1 cellular context compared by ENCODE assay signal in the genomic region with DNA sequence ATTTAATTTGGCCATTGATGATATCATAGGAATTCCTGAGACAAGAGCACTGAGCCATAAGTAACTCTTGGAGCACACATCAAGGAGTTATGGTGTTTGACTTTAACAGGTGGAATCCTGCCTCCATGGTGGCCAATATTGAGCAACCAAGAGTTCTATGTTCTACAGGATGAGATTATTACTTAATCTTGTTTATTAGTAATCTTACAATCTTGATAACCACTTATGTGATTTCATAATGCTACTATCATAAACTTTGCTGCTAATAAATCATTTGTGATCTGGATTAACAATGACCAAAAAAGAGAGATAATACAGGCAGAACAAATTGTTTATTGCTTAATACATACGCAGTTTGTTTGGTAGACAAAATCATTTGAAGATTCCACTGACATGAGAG.
A peak's percentile ranks its signal among the peaks of the same experiment; 100 is the strongest.
TF ChIP-seq lines count a peak whose summit lies in the region.

No MANE protein-coding gene starts in this region.

TF ChIP-seq in K562, 482 proteins besides CTCF, POLR2A, EP300 and RAD21 (continued from another document):
- TF ChIP-seq, protein P1, sequence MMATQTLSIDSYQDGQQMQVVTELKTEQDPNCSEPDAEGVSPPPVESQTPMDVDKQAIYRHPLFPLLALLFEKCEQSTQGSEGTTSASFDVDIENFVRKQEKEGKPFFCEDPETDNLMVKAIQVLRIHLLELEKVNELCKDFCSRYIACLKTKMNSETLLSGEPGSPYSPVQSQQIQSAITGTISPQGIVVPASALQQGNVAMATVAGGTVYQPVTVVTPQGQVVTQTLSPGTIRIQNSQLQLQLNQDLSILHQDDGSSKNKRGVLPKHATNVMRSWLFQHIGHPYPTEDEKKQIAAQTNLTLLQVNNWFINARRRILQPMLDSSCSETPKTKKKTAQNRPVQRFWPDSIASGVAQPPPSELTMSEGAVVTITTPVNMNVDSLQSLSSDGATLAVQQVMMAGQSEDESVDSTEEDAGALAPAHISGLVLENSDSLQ (IDR thresholded peaks at IDR 0.05), result no peak
- no peak for TF ChIP-seq ZNF586 (CRISPR knock-in tag; conservative IDR thresholded peaks at IDR 0.05)
- TF ChIP-seq KAT7 (CRISPR knock-in tag; IDR thresholded peaks at IDR 0.05; ENCODE audit: borderline replicate concordance), result no peak
- no peak for TF ChIP-seq CEBPG (CRISPR knock-in tag; IDR thresholded peaks at IDR 0.05)
- TF ChIP-seq CEBPG (tag; conservative IDR thresholded peaks at IDR 0.05 in 1 of 2, IDR thresholded peaks at IDR 0.05 in 1 of 2), result peak in 1 of 2 experiments; percentile 60; a peak in 1 of 4 replicates
- TF ChIP-seq CEBPB (tag; IDR thresholded peaks at IDR 0.05), result 0 out of 2 replicates have a peak, but pooled peaks have one; percentile 6
- no peak for TF ChIP-seq ZNF232 (CRISPR knock-in tag; IDR thresholded peaks at IDR 0.05)
- TF ChIP-seq MAFF (IDR thresholded peaks at IDR 0.05; ENCODE audit: low read length), result no peak
- TF ChIP-seq, protein P2, sequence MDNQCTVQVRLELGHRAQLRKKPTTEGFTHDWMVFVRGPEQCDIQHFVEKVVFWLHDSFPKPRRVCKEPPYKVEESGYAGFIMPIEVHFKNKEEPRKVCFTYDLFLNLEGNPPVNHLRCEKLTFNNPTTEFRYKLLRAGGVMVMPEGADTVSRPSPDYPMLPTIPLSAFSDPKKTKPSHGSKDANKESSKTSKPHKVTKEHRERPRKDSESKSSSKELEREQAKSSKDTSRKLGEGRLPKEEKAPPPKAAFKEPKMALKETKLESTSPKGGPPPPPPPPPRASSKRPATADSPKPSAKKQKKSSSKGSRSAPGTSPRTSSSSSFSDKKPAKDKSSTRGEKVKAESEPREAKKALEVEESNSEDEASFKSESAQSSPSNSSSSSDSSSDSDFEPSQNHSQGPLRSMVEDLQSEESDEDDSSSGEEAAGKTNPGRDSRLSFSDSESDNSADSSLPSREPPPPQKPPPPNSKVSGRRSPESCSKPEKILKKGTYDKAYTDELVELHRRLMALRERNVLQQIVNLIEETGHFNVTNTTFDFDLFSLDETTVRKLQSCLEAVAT (IDR thresholded peaks at IDR 0.05), result no peak
- TF ChIP-seq ILF3 (IDR thresholded peaks at IDR 0.05; ENCODE audit: borderline replicate concordance), result no peak
- TF ChIP-seq DNMT1 (IDR thresholded peaks at IDR 0.05), result no peak
- TF ChIP-seq TARDBP (IDR thresholded peaks at IDR 0.05), result no peak
- TF ChIP-seq, protein P3, sequence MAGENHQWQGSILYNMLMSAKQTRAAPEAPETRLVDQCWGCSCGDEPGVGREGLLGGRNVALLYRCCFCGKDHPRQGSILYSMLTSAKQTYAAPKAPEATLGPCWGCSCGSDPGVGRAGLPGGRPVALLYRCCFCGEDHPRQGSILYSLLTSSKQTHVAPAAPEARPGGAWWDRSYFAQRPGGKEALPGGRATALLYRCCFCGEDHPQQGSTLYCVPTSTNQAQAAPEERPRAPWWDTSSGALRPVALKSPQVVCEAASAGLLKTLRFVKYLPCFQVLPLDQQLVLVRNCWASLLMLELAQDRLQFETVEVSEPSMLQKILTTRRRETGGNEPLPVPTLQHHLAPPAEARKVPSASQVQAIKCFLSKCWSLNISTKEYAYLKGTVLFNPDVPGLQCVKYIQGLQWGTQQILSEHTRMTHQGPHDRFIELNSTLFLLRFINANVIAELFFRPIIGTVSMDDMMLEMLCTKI (IDR thresholded peaks at IDR 0.05; ENCODE audit: partially characterized antibody), result no peak
